ENCODE assay signal across 32 cellular contexts in the genomic region with DNA sequence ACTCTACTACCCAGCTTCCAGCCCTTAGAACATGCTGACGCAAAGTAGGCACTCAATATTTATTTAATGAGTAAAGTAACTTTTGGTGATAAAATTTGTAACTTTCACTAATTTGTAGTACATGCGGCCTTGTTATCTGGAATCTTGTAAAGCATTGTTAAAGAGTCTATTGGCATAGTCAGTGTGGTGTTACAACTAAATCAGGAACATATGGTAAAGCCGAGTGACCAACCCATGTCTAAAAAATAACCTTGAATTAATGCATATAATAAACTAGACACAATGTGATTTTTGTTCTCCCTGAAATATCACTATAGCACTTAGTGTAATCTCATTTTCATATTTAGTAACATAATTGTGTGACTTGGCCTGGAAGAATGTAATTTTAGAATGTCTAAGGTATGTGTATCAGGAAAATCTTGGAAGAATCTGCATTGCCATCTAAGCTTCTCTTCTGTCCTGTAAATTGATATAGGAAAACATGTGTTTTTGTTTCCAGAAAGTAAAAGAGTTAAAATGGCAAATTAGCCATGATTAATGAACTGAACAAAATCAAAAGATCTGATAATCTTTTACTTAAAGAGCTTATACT.
"Had no signal": no experiment of that assay in that cellular context is flagged by ENCODE, and none has a peak within 500 bp of the region (broad histone marks: within the 10 kb centered on the region; RNA-seq: fewer than 3 reads in every experiment).

No MANE protein-coding gene starts in this region.

- H3K36me3 ChIP-seq: ascending aorta, cardiac muscle cell, colonic mucosa, heart right ventricle, left lung, lower lobe of right lung, neural progenitor cell, right atrium auricular region, stomach, thyroid gland, upper lobe of left lung, vagina had no signal

- H2AFZ ChIP-seq: neural progenitor cell, parathyroid adenoma had no signal

- H3K4me3 Mint-ChIP-seq: activated CD4-positive, alpha-beta T cell treated with anti-CD3 and anti-CD28 coated beads for 36 hours; activated CD8-positive, alpha-beta memory T cell treated with anti-CD3 and anti-CD28 coated beads, Interleukin-2, amount 10 ng/mL, durations not matched to agents 7 days and 5 days; activated CD8-positive, alpha-beta T cell treated with anti-CD3 and anti-CD28 coated beads, Interleukin-2, amount 10 ng/mL, durations not matched to agents 7 days and 5 days; activated naive CD8-positive, alpha-beta T cell treated with anti-CD3 and anti-CD28 coated beads for 36 hours; brain; naive thymus-derived CD8-positive, alpha-beta T cell; neural progenitor cell; stimulated activated naive B cell treated with anti-CD40 and anti-IgM and Interleukin-4, amounts not matched to agents 10 μg/mL and 1 μg/mL and 100 μg/mL, for 72 hours; T-helper 2 cell treated with Interferon-gamma antibody and Interleukin-4, amounts not matched to agents 5 μg/mL and 100 μg/mL, for 36 hours had no signal

- H3K27me3 Mint-ChIP-seq: activated CD4-positive, alpha-beta T cell treated with anti-CD3 and anti-CD28 coated beads for 36 hours; activated CD8-positive, alpha-beta memory T cell treated with anti-CD3 and anti-CD28 coated beads, Interleukin-2, amount 10 ng/mL, durations not matched to agents 7 days and 5 days; activated naive CD8-positive, alpha-beta T cell treated with anti-CD3 and anti-CD28 coated beads for 36 hours; naive thymus-derived CD8-positive, alpha-beta T cell; stimulated activated naive B cell treated with anti-CD40 and anti-IgM and Interleukin-4, amounts not matched to agents 10 μg/mL and 1 μg/mL and 100 μg/mL, for 72 hours had no signal

- H3K9me3 ChIP-seq: ascending aorta, colonic mucosa, heart right ventricle, left lung, lower lobe of right lung, psoas muscle, right atrium auricular region, stomach, thyroid gland, upper lobe of left lung, vagina had no signal

- H3K4me3 ChIP-seq: ascending aorta, cardiac muscle cell, colonic mucosa, heart right ventricle, left lung, lower lobe of right lung, neural progenitor cell, psoas muscle, right atrium auricular region, smooth muscle cell, stomach, thyroid gland, upper lobe of left lung, vagina had no signal

- DNase-seq: activated CD4-positive, alpha-beta T cell treated with anti-CD3 and anti-CD28 coated beads for 36 hours; activated CD4-positive, CD25-positive, alpha-beta regulatory T cell; activated CD8-positive, alpha-beta memory T cell treated with anti-CD3 and anti-CD28 coated beads, Interleukin-2, amount 10 ng/mL, durations not matched to agents 7 days and 5 days; activated CD8-positive, alpha-beta T cell treated with anti-CD3 and anti-CD28 coated beads, Interleukin-2, amount 10 ng/mL, durations not matched to agents 7 days and 5 days; activated effector memory CD4-positive, alpha-beta T cell treated with Interleukin-2 at 50 U/mL for 16 hours; activated naive CD4-positive, alpha-beta T cell treated with Interleukin-2 at 50 U/mL for 16 hours; activated naive CD8-positive, alpha-beta T cell treated with anti-CD3 and anti-CD28 coated beads for 36 hours; activated T-cell treated with anti-CD3 and anti-CD28 coated beads for 4 hours; cerebellar nuclear complex; colonic mucosa; effector memory CD4-positive, alpha-beta T cell; heart right ventricle; left lung; lower lobe of right lung; mesenchymal stem cell; naive thymus-derived CD8-positive, alpha-beta T cell; occipital lobe; psoas muscle; stimulated activated CD4-positive, alpha-beta T cell treated with anti-CD3 and anti-CD28 coated beads, Interleukin-2, amount 100 ng/mL, for 24 hours; stimulated activated naive B cell treated with anti-CD40 and anti-IgM and Interleukin-4, amounts not matched to agents 10 μg/mL and 1 μg/mL and 100 μg/mL, for 72 hours; stomach; thyroid gland; upper lobe of left lung had no signal

- H3K27ac ChIP-seq: ascending aorta, cardiac muscle cell, colonic mucosa, heart right ventricle, left lung, lower lobe of right lung, neural progenitor cell, parathyroid adenoma, psoas muscle, right atrium auricular region, stomach, thyroid gland, upper lobe of left lung, vagina had no signal

- H3K36me3 Mint-ChIP-seq: activated CD8-positive, alpha-beta memory T cell treated with anti-CD3 and anti-CD28 coated beads, Interleukin-2, amount 10 ng/mL, durations not matched to agents 7 days and 5 days; activated naive CD8-positive, alpha-beta T cell treated with anti-CD3 and anti-CD28 coated beads for 36 hours; brain; naive thymus-derived CD8-positive, alpha-beta T cell; neural progenitor cell; stimulated activated naive B cell treated with anti-CD40 and anti-IgM and Interleukin-4, amounts not matched to agents 10 μg/mL and 1 μg/mL and 100 μg/mL, for 72 hours had no signal

- H3K27ac Mint-ChIP-seq: activated CD4-positive, alpha-beta T cell treated with anti-CD3 and anti-CD28 coated beads for 36 hours; activated CD8-positive, alpha-beta memory T cell treated with anti-CD3 and anti-CD28 coated beads, Interleukin-2, amount 10 ng/mL, durations not matched to agents 7 days and 5 days; activated CD8-positive, alpha-beta T cell treated with anti-CD3 and anti-CD28 coated beads, Interleukin-2, amount 10 ng/mL, durations not matched to agents 7 days and 5 days; activated naive CD8-positive, alpha-beta T cell treated with anti-CD3 and anti-CD28 coated beads for 36 hours; brain; naive thymus-derived CD8-positive, alpha-beta T cell; neural progenitor cell; stimulated activated naive B cell treated with anti-CD40 and anti-IgM and Interleukin-4, amounts not matched to agents 10 μg/mL and 1 μg/mL and 100 μg/mL, for 72 hours; T-helper 2 cell treated with Interferon-gamma antibody and Interleukin-4, amounts not matched to agents 5 μg/mL and 100 μg/mL, for 36 hours had no signal

- H3K9ac ChIP-seq: neural progenitor cell, parathyroid adenoma had no signal

- H3K4me1 ChIP-seq: ascending aorta, colonic mucosa, heart right ventricle, left lung, lower lobe of right lung, parathyroid adenoma, psoas muscle, right atrium auricular region, stomach, upper lobe of left lung, vagina had no signal

- ATAC-seq: activated CD4-positive, alpha-beta T cell treated with anti-CD3 and anti-CD28 coated beads for 36 hours; activated CD8-positive, alpha-beta memory T cell treated with anti-CD3 and anti-CD28 coated beads, Interleukin-2, amount 10 ng/mL, durations not matched to agents 7 days and 5 days; activated CD8-positive, alpha-beta T cell treated with anti-CD3 and anti-CD28 coated beads, Interleukin-2, amount 10 ng/mL, durations not matched to agents 7 days and 5 days; heart right ventricle; left lung; lower lobe of right lung; naive thymus-derived CD8-positive, alpha-beta T cell; psoas muscle; stimulated activated naive B cell treated with anti-CD40 and anti-IgM and Interleukin-4, amounts not matched to agents 10 μg/mL and 1 μg/mL and 100 μg/mL, for 72 hours had no signal

- H3K27me3 ChIP-seq: ascending aorta, cardiac muscle cell, colonic mucosa, heart right ventricle, left lung, neural progenitor cell, right atrium auricular region, stomach, thyroid gland, upper lobe of left lung, vagina had no signal

- H3K4me2 ChIP-seq: neural progenitor cell had no signal

- H3K9me3 Mint-ChIP-seq: activated naive CD8-positive, alpha-beta T cell treated with anti-CD3 and anti-CD28 coated beads for 36 hours; brain; neural progenitor cell; stimulated activated naive B cell treated with anti-CD40 and anti-IgM and Interleukin-4, amounts not matched to agents 10 μg/mL and 1 μg/mL and 100 μg/mL, for 72 hours; T-helper 2 cell treated with Interferon-gamma antibody and Interleukin-4, amounts not matched to agents 5 μg/mL and 100 μg/mL, for 36 hours had no signal

- H3K4me1 Mint-ChIP-seq: activated CD4-positive, alpha-beta T cell treated with anti-CD3 and anti-CD28 coated beads for 36 hours; activated CD8-positive, alpha-beta memory T cell treated with anti-CD3 and anti-CD28 coated beads, Interleukin-2, amount 10 ng/mL, durations not matched to agents 7 days and 5 days; activated naive CD8-positive, alpha-beta T cell treated with anti-CD3 and anti-CD28 coated beads for 36 hours; neural progenitor cell; stimulated activated naive B cell treated with anti-CD40 and anti-IgM and Interleukin-4, amounts not matched to agents 10 μg/mL and 1 μg/mL and 100 μg/mL, for 72 hours had no signal
